ENCODE assay signal across 1 cellular context in the genomic region with DNA sequence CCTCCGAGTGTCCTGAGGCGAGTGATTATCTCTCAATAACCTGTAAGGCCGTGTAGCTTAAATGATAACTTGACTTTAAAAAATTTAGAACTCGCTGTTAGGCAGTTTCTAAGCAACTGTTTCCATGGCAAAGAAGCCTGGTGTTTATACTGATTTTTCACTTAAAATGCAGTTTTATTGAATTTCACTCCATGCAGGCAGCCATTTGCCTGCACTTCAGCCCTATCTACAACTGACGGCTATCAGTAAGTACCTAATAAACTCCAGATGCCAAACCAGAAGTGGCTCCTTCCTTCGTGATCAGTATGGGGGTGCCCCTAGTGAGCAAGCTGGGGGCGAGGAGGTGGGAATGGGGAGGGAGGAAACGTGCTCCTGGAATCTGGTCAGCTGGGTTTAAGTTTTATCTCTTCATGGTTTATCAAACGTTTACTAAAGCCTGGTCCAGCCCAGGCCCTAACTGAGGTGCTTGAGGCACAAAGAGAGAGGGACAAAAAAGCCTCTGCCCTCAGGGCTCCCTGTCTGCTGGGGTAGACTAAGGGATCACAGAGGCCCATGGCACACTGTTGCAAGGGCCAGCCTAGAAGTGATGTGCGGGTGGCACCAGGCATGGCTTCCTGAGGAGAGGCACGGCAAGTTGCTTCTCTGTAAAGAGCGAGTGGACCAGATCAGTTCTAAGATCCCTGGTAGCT.
TF ChIP-seq lines count a peak whose summit lies in the region.

No MANE protein-coding gene starts in this region.

TF ChIP-seq in neural cell, 6 proteins besides CTCF, POLR2A, EP300 and RAD21 (continued from another document):
- no peak for TF ChIP-seq REST (IDR thresholded peaks at IDR 0.05; ENCODE audit: borderline replicate concordance)
- TF ChIP-seq POLR2AphosphoS5 (IDR thresholded peaks at IDR 0.05) = no peak
- TF ChIP-seq SMC3 (conservative IDR thresholded peaks at IDR 0.05; ENCODE audit: poor library complexity) = no peak
TF ChIP-seq in neural cell: peak in this region for 0.
